In genomic region chr6:85452441-85452881, GRCh38 we compare ENCODE assay signal across 9 cellular contexts. TPM values are rescaled to one million over a fixed set of nuclear protein-coding genes. Genes with fewer than 3 reads are reported as not detected.
A peak's percentile ranks its signal among the peaks of the same experiment; 100 is the strongest.
DNase-seq lines count a peak whose midpoint lies in the region; ATAC-seq and TF ChIP-seq lines count a peak whose summit lies in the region.
"Had no signal": no experiment of that assay in that cellular context is flagged by ENCODE, and none has a peak within 500 bp of the region (broad histone marks: within the 10 kb centered on the region; RNA-seq: fewer than 3 reads in every experiment).

No MANE protein-coding gene starts in this region.

- no peak for TF ChIP-seq CTCF in astrocyte of the spinal cord (IDR thresholded peaks at IDR 0.05; ENCODE audit: low read depth, low read length)
- no peak for TF ChIP-seq CTCF in nephron progenitor cell (IDR thresholded peaks at IDR 0.05)

- peak overlapping the region; percentile 97 for H3K4me3 Mint-ChIP-seq in stimulated activated naive CD8-positive, alpha-beta T cell treated with anti-CD3 and anti-CD28 coated beads, Interleukin-15, Interleukin-2, amounts not matched to agents 100 ng/mL and 50 ng/mL, for 24 hours
- no peak overlapping the region for H3K4me3 Mint-ChIP-seq in nephron progenitor cell

- in situ Hi-C loops in astrocyte of the spinal cord (cut with HindIII; ENCODE audit: low sequenced_read_pairs), result no loop called here

- ATAC-seq in stimulated activated naive CD8-positive, alpha-beta T cell treated with anti-CD3 and anti-CD28 coated beads, Interleukin-15, Interleukin-2, amounts not matched to agents 100 U/mL and 50 U/mL, for 24 hours, result no peak
- ATAC-seq in left lobe of liver, result peak; percentile 13
- ATAC-seq in HG02571 (IDR thresholded peaks at IDR 0.05; ENCODE audit: unreplicated experiment), result no peak

- peaks cover 90% of the 10 kb centered on the region for H3K4me1 Mint-ChIP-seq in stimulated activated naive CD8-positive, alpha-beta T cell treated with anti-CD3 and anti-CD28 coated beads, Interleukin-15, Interleukin-2, amounts not matched to agents 100 ng/mL and 50 ng/mL, for 24 hours (ENCODE audit: low read depth)
- peaks cover 18% of the 10 kb centered on the region for H3K4me1 Mint-ChIP-seq in nephron progenitor cell

- H3K4me3 ChIP-seq in astrocyte of the spinal cord (ENCODE audit: low read depth, low read length), result peak overlapping the region; percentile 77

- H3K9me3 Mint-ChIP-seq in stimulated activated naive CD8-positive, alpha-beta T cell treated with anti-CD3 and anti-CD28 coated beads, Interleukin-15, Interleukin-2, amounts not matched to agents 100 ng/mL and 50 ng/mL, for 24 hours, result no peaks in the 10 kb centered on the region
- H3K9me3 Mint-ChIP-seq in nephron progenitor cell, result no peaks in the 10 kb centered on the region

- DNase-seq in stimulated activated naive CD8-positive, alpha-beta T cell treated with anti-CD3 and anti-CD28 coated beads, Interleukin-15, Interleukin-2, amounts not matched to agents 100 U/mL and 50 U/mL, for 24 hours, result no peak
- DNase-seq in astrocyte of the spinal cord (ENCODE audit: low read depth, low spot score) (peak; percentile 80), left lobe of liver (ENCODE audit: low spot score) (no peak), nephron progenitor cell (no peak), putamen (ENCODE audit: low spot score) (no peak), COR-L47 (lab: John Stamatoyannopoulos, UW) (no peak)
- DNase-seq: erythroblast had no signal

- peaks cover 21% of the 10 kb centered on the region for H3K27me3 Mint-ChIP-seq in stimulated activated naive CD8-positive, alpha-beta T cell treated with anti-CD3 and anti-CD28 coated beads, Interleukin-15, Interleukin-2, amounts not matched to agents 100 ng/mL and 50 ng/mL, for 24 hours
- peaks cover 86% of the 10 kb centered on the region for H3K27me3 Mint-ChIP-seq in nephron progenitor cell (ENCODE audit: low read depth, poor library complexity)

- H3K27ac Mint-ChIP-seq in stimulated activated naive CD8-positive, alpha-beta T cell treated with anti-CD3 and anti-CD28 coated beads, Interleukin-15, Interleukin-2, amounts not matched to agents 100 ng/mL and 50 ng/mL, for 24 hours, result peak overlapping the region; percentile 88
- H3K27ac Mint-ChIP-seq in nephron progenitor cell, result no peak overlapping the region

- H3K36me3 Mint-ChIP-seq in stimulated activated naive CD8-positive, alpha-beta T cell treated with anti-CD3 and anti-CD28 coated beads, Interleukin-15, Interleukin-2, amounts not matched to agents 100 ng/mL and 50 ng/mL, for 24 hours (ENCODE audit: low read depth), result peaks cover 33% of the 10 kb centered on the region
- no peaks in the 10 kb centered on the region for H3K36me3 Mint-ChIP-seq in nephron progenitor cell (ENCODE audit: low read depth)

RNA-seq across cellular contexts. Expression of gene NT5E, which starts 2.6 kb away (rescaled TPM):
- total RNA-seq in left lobe of liver, result 29.9 TPM
